ENCODE assay signal across 15 cellular contexts in genomic region chr12:5088586-5089264, GRCh38. TPM values are rescaled to one million over a fixed set of nuclear protein-coding genes. Genes with fewer than 3 reads are reported as not detected.
DNase-seq lines count a peak whose midpoint lies in the region; ATAC-seq and TF ChIP-seq lines count a peak whose summit lies in the region.
"Had no signal": no experiment of that assay in that cellular context is flagged by ENCODE, and none has a peak within 500 bp of the region (broad histone marks: within the 10 kb centered on the region; RNA-seq: fewer than 3 reads in every experiment).

No MANE protein-coding gene starts in this region.

- H3K27ac Mint-ChIP-seq in immature natural killer cell (no peak overlapping the region), glutamatergic neuron (ENCODE audit: unreplicated experiment) (no peak overlapping the region)
- H3K27ac Mint-ChIP-seq in natural killer cell treated with Interleukin-12 subunit alpha and Interleukin-12 subunit beta and Interleukin-15 and Interleukin-18, amount 100 ng/mL, for 72 hours = no peak overlapping the region

- H3K4me3 ChIP-seq in AG04450 (ENCODE audit: low read depth, low read length) (no peak overlapping the region), adipocyte (ENCODE audit: low read length) (no peak overlapping the region), fibroblast of villous mesenchyme (ENCODE audit: low read depth, low read length) (no peak overlapping the region)
- H3K4me3 ChIP-seq: gastroesophageal sphincter, left lung had no signal

- no peaks in the 10 kb centered on the region for H3K9me3 ChIP-seq in AG04450 (ENCODE audit: control insufficient read depth, insufficient read depth, low read length)
- no peaks in the 10 kb centered on the region for H3K9me3 ChIP-seq in adipocyte (ENCODE audit: control insufficient read depth, low read length)
- H3K9me3 ChIP-seq: gastroesophageal sphincter, left lung had no signal

- H3K4me1 Mint-ChIP-seq in immature natural killer cell = no peaks in the 10 kb centered on the region
- H3K4me1 Mint-ChIP-seq in glutamatergic neuron (ENCODE audit: low read depth, unreplicated experiment) = no peaks in the 10 kb centered on the region
- H3K4me1 Mint-ChIP-seq in natural killer cell treated with Interleukin-12 subunit alpha and Interleukin-12 subunit beta and Interleukin-15 and Interleukin-18, amount 100 ng/mL, for 72 hours (ENCODE audit: low read depth in 2 of 2) = no peaks in the 10 kb centered on the region

- peaks cover 13% of the 10 kb centered on the region for H3K4me1 ChIP-seq in adipocyte (ENCODE audit: control insufficient read depth, insufficient read depth, low read length)
- H3K4me1 ChIP-seq: gastroesophageal sphincter, left lung had no signal

- CTCF ChIA-PET in AG04450 (lab: Charles Lee) = interaction anchor here (1.1 to 11.6 kb wide), 4 partner anchors 67 to 339 kb away, joined by 3 to 194 read pairs (median 52); no protein-coding TSS in a partner anchor

- POLR2A ChIA-PET in AG04450 (lab: Yijun Ruan, JAX) = interaction anchor here (0.7 to 0.9 kb wide), 2 partner anchors 13 to 1190 kb away, joined by 3 read pairs; no protein-coding TSS in a partner anchor

- peak; percentile 78 for DNase-seq in AG04450 (ENCODE audit: low read depth, low spot score)
- DNase-seq in GOT3 (lab: John Stamatoyannopoulos, UW) = peak; percentile 48
- DNase-seq in adipocyte (ENCODE audit: low read depth) = peak; percentile 73
- DNase-seq in fibroblast of villous mesenchyme (ENCODE audit: low read depth) = peak; percentile 78
- no peak for DNase-seq in immature natural killer cell
- no peak for DNase-seq in glutamatergic neuron
- DNase-seq in natural killer cell treated with Interleukin-12 subunit alpha and Interleukin-12 subunit beta and Interleukin-15 and Interleukin-18, amount 100 ng/mL, for 72 hours (ENCODE audit: low spot score) = no peak
- DNase-seq in caudate nucleus (lab: John Stamatoyannopoulos, UW) = no peak
- DNase-seq: C1 segment of cervical spinal cord; cerebellar nuclear complex; GF-D8; NCI-H187; NK-92 treated with Interleukin-12 subunit alpha and Interleukin-12 subunit beta, amount 100 ng/mL, for 24 hours had no signal

- ATAC-seq in natural killer cell treated with Interleukin-12 subunit alpha and Interleukin-12 subunit beta and Interleukin-15 and Interleukin-18, amount 100 ng/mL, for 72 hours = no peak
- ATAC-seq: gastroesophageal sphincter, left lung had no signal

- no peaks in the 10 kb centered on the region for H3K36me3 ChIP-seq in adipocyte (ENCODE audit: control insufficient read depth, insufficient read depth, low read length, severe bottlenecking)
- H3K36me3 ChIP-seq: gastroesophageal sphincter, left lung had no signal

- H3K9me3 Mint-ChIP-seq in immature natural killer cell (no peaks in the 10 kb centered on the region), glutamatergic neuron (ENCODE audit: unreplicated experiment) (no peaks in the 10 kb centered on the region)
- H3K9me3 Mint-ChIP-seq in natural killer cell treated with Interleukin-12 subunit alpha and Interleukin-12 subunit beta and Interleukin-15 and Interleukin-18, amount 100 ng/mL, for 72 hours = no peaks in the 10 kb centered on the region

- H3K27me3 Mint-ChIP-seq in immature natural killer cell (ENCODE audit: low read depth in 3 of 3) (peaks cover 0 to 8% (median 0%) of the 10 kb centered on the region in 3 donors), glutamatergic neuron (ENCODE audit: unreplicated experiment) (no peaks in the 10 kb centered on the region)
- peaks cover 24 to 37% of the 10 kb centered on the region in 2 donors for H3K27me3 Mint-ChIP-seq in natural killer cell treated with Interleukin-12 subunit alpha and Interleukin-12 subunit beta and Interleukin-15 and Interleukin-18, amount 100 ng/mL, for 72 hours

- H3K27me3 ChIP-seq in AG04450 (ENCODE audit: control insufficient read depth, insufficient read depth, low read length) = no peaks in the 10 kb centered on the region
- H3K27me3 ChIP-seq in adipocyte (replicated peaks; ENCODE audit: control insufficient read depth, insufficient read depth, low read length) = peaks cover 7% of the 10 kb centered on the region
- H3K27me3 ChIP-seq: left lung had no signal

- H3K36me3 Mint-ChIP-seq in immature natural killer cell (no peaks in the 10 kb centered on the region), glutamatergic neuron (ENCODE audit: unreplicated experiment) (no peaks in the 10 kb centered on the region)
- no peaks in the 10 kb centered on the region for H3K36me3 Mint-ChIP-seq in natural killer cell treated with Interleukin-12 subunit alpha and Interleukin-12 subunit beta and Interleukin-15 and Interleukin-18, amount 100 ng/mL, for 72 hours

- no peak overlapping the region for H3K9ac ChIP-seq in adipocyte (ENCODE audit: low read length)

- H3K27ac ChIP-seq in AG04450 (ENCODE audit: low read depth, low read length) (peak overlapping the region; percentile 43), caudate nucleus (ENCODE audit: low read depth, low read length) (no peak overlapping the region)
- H3K27ac ChIP-seq: gastroesophageal sphincter, left lung had no signal

- H3K4me3 Mint-ChIP-seq in immature natural killer cell (no peak overlapping the region), glutamatergic neuron (ENCODE audit: unreplicated experiment) (no peak overlapping the region)
- H3K4me3 Mint-ChIP-seq in natural killer cell treated with Interleukin-12 subunit alpha and Interleukin-12 subunit beta and Interleukin-15 and Interleukin-18, amount 100 ng/mL, for 72 hours = no peak overlapping the region

- TF ChIP-seq CTCF in AG04450 (IDR thresholded peaks at IDR 0.05; ENCODE audit: low read depth, low read length) = peak; percentile 5; the same call in 1 of the 2 replicates
- no peak for TF ChIP-seq CTCF in fibroblast of villous mesenchyme (IDR thresholded peaks at IDR 0.05; ENCODE audit: insufficient read depth, low read depth, low read length)
- no peak for TF ChIP-seq CTCF in glutamatergic neuron (IDR thresholded peaks at IDR 0.05; ENCODE audit: partially characterized antibody, unreplicated experiment)

RNA-seq across cellular contexts. Expression of gene KCNA5, which starts 45.0 kb away (rescaled TPM):
- polyA plus RNA-seq in AG04450 (2011; rRNA removed) (not detected in 2 replicates), immature natural killer cell (1 to 10 TPM in 1 of 3 donors, not detected in 2; 1.1 TPM)
- polyA minus RNA-seq in AG04450 (2011; rRNA and poly(A)+ RNA removed) = not detected in 2 replicates
- total RNA-seq in fibroblast of villous mesenchyme (not detected in 2 replicates), glutamatergic neuron (ENCODE audit: unreplicated experiment) (not detected)
- total RNA-seq in natural killer cell treated with Interleukin-12 subunit alpha and Interleukin-12 subunit beta and Interleukin-15 and Interleukin-18, amount 100 ng/mL, for 72 hours = not detected

Comparison
In these comparisons a context has a peak if more than half of its experiments do, and no peak if none do; other contexts are left out.
1. DNase-seq: peak in AG04450 (single experiment), GOT3 (single experiment), adipocyte (single experiment) and fibroblast of villous mesenchyme (single experiment); none in immature natural killer cell (0 of 3), glutamatergic neuron (single experiment), natural killer cell treated with Interleukin-12 subunit alpha and Interleukin-12 subunit beta and Interleukin-15 and Interleukin-18, amount 100 ng/mL, for 72 hours (single experiment) and caudate nucleus (0 of 61).